Comparison of ENCODE assay signal across 8 cellular contexts in the genomic region with DNA sequence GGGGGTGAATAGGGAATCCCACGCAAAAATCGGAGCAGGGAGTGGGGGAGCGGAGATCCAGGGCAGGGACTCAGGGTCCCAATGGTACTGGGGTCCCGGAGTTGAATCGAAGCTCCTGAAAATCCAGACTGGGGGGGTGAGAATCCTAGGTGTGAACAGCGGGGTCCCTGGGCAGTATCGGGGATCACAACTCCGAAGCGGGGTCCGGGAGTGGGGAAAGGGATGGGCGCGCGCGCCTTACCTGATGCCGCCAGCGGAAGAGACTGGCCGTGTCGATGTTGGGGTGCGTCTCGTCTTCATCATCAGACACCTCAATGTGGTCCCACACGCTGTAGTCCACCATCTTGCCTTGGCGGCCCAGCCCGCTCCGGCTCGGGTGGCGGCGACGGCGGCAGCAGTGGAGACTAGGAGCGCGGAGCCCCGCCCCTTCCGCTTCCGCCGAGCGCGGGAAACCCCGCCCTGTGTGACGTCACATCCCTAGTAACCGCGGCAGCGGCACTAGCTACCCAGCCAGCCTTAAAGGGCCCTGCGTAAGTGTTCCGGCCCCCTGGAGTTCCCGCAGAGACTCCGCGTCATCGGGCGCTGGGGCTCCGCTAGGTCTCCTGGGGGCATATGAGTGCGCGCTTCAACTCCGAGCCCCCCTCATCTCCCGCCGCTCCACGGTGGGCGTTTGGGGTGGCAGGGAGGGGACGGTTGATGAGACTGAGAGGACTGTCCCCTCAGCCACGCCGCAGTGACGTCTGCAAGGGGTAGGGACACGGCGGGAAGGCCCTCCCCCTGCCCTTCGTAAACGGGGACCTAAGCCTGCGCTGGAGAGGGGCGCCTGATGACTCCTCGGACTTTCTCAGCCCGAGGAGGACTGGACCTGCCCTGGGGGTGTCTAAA. TPM values are rescaled to one million over a fixed set of nuclear protein-coding genes. Genes with fewer than 3 reads are reported as not detected.
A peak's percentile ranks its signal among the peaks of the same experiment; 100 is the strongest.
DNase-seq lines count a peak whose midpoint lies in the region; ATAC-seq, FAIRE-seq and TF ChIP-seq lines count a peak whose summit lies in the region.

A gene (minus strand): TSS at position 406 of the 885 bp plus-strand sequence. CDS start 63 bp downstream, at position 343.

- TF ChIP-seq CTCF in OCI-LY3 (IDR thresholded peaks at IDR 0.05; ENCODE audit: low read depth, low read length) = no peak
- TF ChIP-seq CTCF in endothelial cell of umbilical vein (IDR thresholded peaks at IDR 0.05; ENCODE audit: extremely low read depth in 1 of 2, insufficient read depth in 1 of 2, low read depth in 1 of 2, low read length in 2 of 2) = no peak

- DNase-seq in D341Med (ENCODE audit: low spot score) = peak; percentile 98
- DNase-seq in HuH-7.5 (ENCODE audit: low spot score) = peak; percentile 99
- DNase-seq in activated CD8-positive, alpha-beta memory T cell treated with anti-CD3 and anti-CD28 coated beads, Interleukin-2, amount 50 U/mL, for 48 hours = peak; percentile 100
- peak; percentile 98 for DNase-seq in endothelial cell of umbilical vein (ENCODE audit: low read depth, low spot score)
- DNase-seq in stimulated activated CD8-positive, alpha-beta memory T cell treated with anti-CD3 and anti-CD28 coated beads, Interleukin-2, amount 100 ng/mL, for 48 hours (ENCODE audit: low read depth in 2 of 2) = peak; percentile 97 to 99

- intact Hi-C loops in endothelial cell of umbilical vein (cut with micrococcal nuclease) = loop anchor here (1.0 to 5.0 kb wide), 6 partner anchors 13 to 294 kb away; a partner anchor contains a TSS

- H3K4me3 ChIP-seq in OCI-LY3 (ENCODE audit: low read length) (peak within 1 kb of the TSS; percentile 88), endothelial cell of umbilical vein (replicated peaks in 1 of 3; ENCODE audit: insufficient read depth in 1 of 3, low read depth in 1 of 3, low read length in 3 of 3) (peak within 1 kb of the TSS; percentile 95 to 98 (median 95)), mononuclear cell (ENCODE audit: low read length) (peak within 1 kb of the TSS; percentile 94)

- H3K4me1 ChIP-seq in OCI-LY3 (ENCODE audit: low read length) = peaks cover 27% of the 10 kb centered on the region
- H3K4me1 ChIP-seq in endothelial cell of umbilical vein (ENCODE audit: control insufficient read depth, extremely low read depth, insufficient read depth, low read length) = peaks cover 15% of the 10 kb centered on the region
- peaks cover 78% of the 10 kb centered on the region for H3K4me1 ChIP-seq in mononuclear cell (ENCODE audit: insufficient read depth, low read length)

- H4K20me1 ChIP-seq in OCI-LY3 (ENCODE audit: insufficient read depth, low read length) (peaks cover 17% of the 10 kb centered on the region), endothelial cell of umbilical vein (replicated peaks; ENCODE audit: control insufficient read depth, extremely low read depth, insufficient read depth, low read length) (no peaks in the 10 kb centered on the region)

- H3K79me2 ChIP-seq in OCI-LY3 (ENCODE audit: low read length) = peaks cover 50% of the 10 kb centered on the region
- peaks cover 48% of the 10 kb centered on the region for H3K79me2 ChIP-seq in endothelial cell of umbilical vein (ENCODE audit: control insufficient read depth, insufficient read depth, low read length)

- peak within 1 kb of the TSS; percentile 93 for H3K9ac ChIP-seq in OCI-LY3 (ENCODE audit: low read length)
- peak within 1 kb of the TSS; percentile 96 for H3K9ac ChIP-seq in endothelial cell of umbilical vein (replicated peaks; ENCODE audit: extremely low read depth, insufficient read depth, low read length)

- no peaks in the 10 kb centered on the region for H3K9me1 ChIP-seq in endothelial cell of umbilical vein (replicated peaks; ENCODE audit: control insufficient read depth, extremely low read depth, insufficient read depth, low read length)

- dilution Hi-C loops in endothelial cell of umbilical vein (cut with MboI; ENCODE audit: extremely low pct_ligation_motif_present, low sequenced_read_pairs) = no loop called here

- CTCF ChIA-PET in endothelial cell of umbilical vein (lab: Charles Lee) = interaction anchor here (0.6 to 8.3 kb wide), 21 partner anchors 12 to 467 kb away, joined by 3 to 108 read pairs (median 6); a partner anchor contains a TSS

- H3K4me2 ChIP-seq in OCI-LY3 (ENCODE audit: low read length) (peak within 1 kb of the TSS; percentile 96), endothelial cell of umbilical vein (ENCODE audit: insufficient read depth, low read length) (peak within 1 kb of the TSS; percentile 86)

- H3K27ac ChIP-seq in OCI-LY3 (ENCODE audit: low read length) (peak within 1 kb of the TSS; percentile 35), endothelial cell of umbilical vein (ENCODE audit: insufficient read depth, low read depth, low read length) (peak within 1 kb of the TSS; percentile 88)

- ATAC-seq in GM21515 (IDR thresholded peaks at IDR 0.05; ENCODE audit: unreplicated experiment) = peak; percentile 60

- H3K27me3 ChIP-seq in OCI-LY3 (ENCODE audit: low read depth, low read length) (peaks cover 9% of the 10 kb centered on the region), endothelial cell of umbilical vein (ENCODE audit: control insufficient read depth in 2 of 2, insufficient read depth in 2 of 2, low read length in 2 of 2) (peaks cover 12 to 23% of the 10 kb centered on the region in 2 experiments), mononuclear cell (ENCODE audit: insufficient read depth, low read length) (no peaks in the 10 kb centered on the region)

- peak; percentile 97 for TF ChIP-seq POLR2A in endothelial cell of umbilical vein (IDR thresholded peaks at IDR 0.05; ENCODE audit: low read depth, low read length)

- H3K9me3 ChIP-seq in OCI-LY3 (ENCODE audit: insufficient read depth, low read length) = no peaks in the 10 kb centered on the region
- no peaks in the 10 kb centered on the region for H3K9me3 ChIP-seq in endothelial cell of umbilical vein (replicated peaks; ENCODE audit: control insufficient read depth, insufficient read depth, low read length)
- H3K9me3 ChIP-seq in mononuclear cell (ENCODE audit: low read depth, low read length) = no peaks in the 10 kb centered on the region

- POLR2A ChIA-PET in endothelial cell of umbilical vein (lab: Charles Lee) = interaction anchor here (0.6 kb wide), 1 partner anchor 138 kb away, joined by 3 read pairs; no protein-coding TSS in a partner anchor

- FAIRE-seq in endothelial cell of umbilical vein (lab: Jason Lieb, UNC) = peak; percentile 98

- H2AFZ ChIP-seq in OCI-LY3 (ENCODE audit: low read depth, low read length) (peak within 1 kb of the TSS; percentile 86), endothelial cell of umbilical vein (ENCODE audit: low read depth, low read length) (peak within 1 kb of the TSS; percentile 89)

- H3K36me3 ChIP-seq in OCI-LY3 (replicated peaks; ENCODE audit: low read depth, low read length) = peaks cover 14% of the 10 kb centered on the region
- peaks cover 4 to 6% of the 10 kb centered on the region in 2 experiments for H3K36me3 ChIP-seq in endothelial cell of umbilical vein (ENCODE audit: control insufficient read depth in 2 of 2, extremely low read depth in 1 of 2, insufficient read depth in 2 of 2, low read length in 2 of 2)

- BruUV-seq in endothelial cell of umbilical vein (replicated peaks; lab: Mats Ljungman, UMichigan) = TSS peak; percentile 52

TF ChIP-seq in endothelial cell of umbilical vein, 7 proteins besides CTCF, POLR2A, EP300 and RAD21:
- TF ChIP-seq JUN (IDR thresholded peaks at IDR 0.05; ENCODE audit: borderline replicate concordance, insufficient read depth, insufficient read length, low read depth) = peak; percentile 20
- TF ChIP-seq GATA2 (IDR thresholded peaks at IDR 0.05; ENCODE audit: insufficient read depth, insufficient read length, low read depth, low read length) = no peak
- TF ChIP-seq, protein P1, sequence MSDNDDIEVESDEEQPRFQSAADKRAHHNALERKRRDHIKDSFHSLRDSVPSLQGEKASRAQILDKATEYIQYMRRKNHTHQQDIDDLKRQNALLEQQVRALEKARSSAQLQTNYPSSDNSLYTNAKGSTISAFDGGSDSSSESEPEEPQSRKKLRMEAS (IDR thresholded peaks at IDR 0.05; ENCODE audit: insufficient read depth, insufficient read length) = peak; percentile 14
- TF ChIP-seq EZH2 (IDR thresholded peaks at IDR 0.05; ENCODE audit: borderline replicate concordance, low read depth, low read length, severe bottlenecking) = no peak
- TF ChIP-seq POLR2AphosphoS5 (IDR thresholded peaks at IDR 0.05; ENCODE audit: insufficient read depth, low read depth, low read length) = peak; percentile 96
- no peak for TF ChIP-seq MYC (IDR thresholded peaks at IDR 0.05; ENCODE audit: low read depth, low read length)
- no peak for TF ChIP-seq FOS (IDR thresholded peaks at IDR 0.05; ENCODE audit: borderline replicate concordance, insufficient read depth, low read length)

RNA-seq across cellular contexts. Expression of the gene that starts here (rescaled TPM):
- total RNA-seq in endothelial cell of umbilical vein (275 and 300 TPM in 2 replicates), mononuclear cell (114 TPM)
- polyA plus RNA-seq in endothelial cell of umbilical vein = 366 and 372 TPM in 2 replicates
- polyA plus RNA-seq in endothelial cell of umbilical vein (2011; cell fraction: cytosol; rRNA removed) = 471 and 535 TPM in 2 replicates
- polyA plus RNA-seq in endothelial cell of umbilical vein (2011; cell fraction: nucleus; rRNA removed) = 1,255 and 1,369 TPM in 2 replicates
- 348 and 387 TPM in 2 replicates for polyA plus RNA-seq in endothelial cell of umbilical vein (2012)
- polyA minus RNA-seq in endothelial cell of umbilical vein = 147 and 176 TPM in 2 replicates
- 106 TPM for polyA minus RNA-seq in endothelial cell of umbilical vein (2011; cell fraction: cytosol; rRNA and poly(A)+ RNA removed)
- 60.9 and 125 TPM in 2 replicates for polyA minus RNA-seq in endothelial cell of umbilical vein (2011; cell fraction: nucleus; rRNA and poly(A)+ RNA removed)

Comparison
In these comparisons a context has a peak if more than half of its experiments do, and no peak if none do; other contexts are left out.
1. Peak in every context shown above with its lines: DNase-seq, ATAC-seq, H3K4me3 ChIP-seq and H3K27ac ChIP-seq.